In the genomic region with DNA sequence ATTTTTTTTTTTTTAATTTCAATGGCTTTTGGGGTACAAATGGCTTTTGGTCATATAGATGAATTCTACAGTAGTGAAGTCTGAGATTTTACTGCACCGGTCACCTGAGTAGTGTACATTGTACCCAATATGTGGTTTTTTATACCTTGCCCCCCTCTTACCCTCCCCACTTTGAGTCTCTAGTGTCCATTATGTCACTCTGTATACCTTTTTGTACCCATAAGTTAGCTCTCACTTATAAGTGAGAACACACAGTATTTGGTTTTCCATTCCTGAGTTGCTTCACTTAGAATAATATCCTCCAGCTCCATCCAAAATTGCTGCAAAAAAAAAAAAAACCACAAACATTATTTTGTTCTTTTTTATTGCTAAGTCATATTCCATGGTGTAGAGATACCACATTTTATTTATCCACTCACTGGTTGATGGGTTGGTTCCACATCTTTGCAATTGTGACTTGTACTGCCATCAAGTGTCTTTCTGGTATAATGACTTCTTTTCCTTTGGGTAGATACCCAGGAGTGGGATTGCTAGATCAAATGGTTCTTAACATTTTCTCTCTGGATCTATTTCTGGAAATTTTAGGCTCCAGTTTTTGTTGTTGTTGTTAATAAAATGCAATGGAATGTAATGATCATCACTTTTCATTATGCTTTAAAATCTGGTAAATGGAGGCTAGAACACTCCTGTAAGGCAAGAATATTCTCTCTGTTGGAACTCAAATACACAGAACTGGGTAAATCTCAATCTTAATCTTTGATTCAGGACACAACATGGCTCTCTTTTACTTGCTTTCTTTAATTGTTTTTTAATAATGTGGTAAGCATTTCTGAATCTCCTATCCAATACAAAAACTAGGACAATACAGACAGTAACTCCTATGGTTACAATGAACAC, we compare ENCODE assay signal across 8 cellular contexts. TPM values are rescaled to one million over a fixed set of nuclear protein-coding genes. Genes with fewer than 3 reads are reported as not detected.
DNase-seq lines count a peak whose midpoint lies in the region; ATAC-seq and TF ChIP-seq lines count a peak whose summit lies in the region.

No MANE protein-coding gene starts in this region.

- H3K27ac ChIP-seq in thoracic aorta: peak overlapping the region in 1 of 2 donors; percentile 5
- H3K27ac ChIP-seq in RWPE1: no peak overlapping the region

- H3K4me3 ChIP-seq in BE2C (ENCODE audit: low read depth, low read length) (no peak overlapping the region), fibroblast of pulmonary artery (replicated peaks; ENCODE audit: low read depth, low read length) (peak overlapping the region; percentile 96), thoracic aorta (peak overlapping the region; percentile 94)

- peaks cover 26% of the 10 kb centered on the region for H3K36me3 ChIP-seq in BE2C
- peaks cover 39% of the 10 kb centered on the region for H3K36me3 ChIP-seq in thoracic aorta

- ATAC-seq in thoracic aorta (ENCODE audit: insufficient number of reproducible peaks, low FRiP score, low read depth) (no peak), HG02938 (IDR thresholded peaks at IDR 0.05; ENCODE audit: unreplicated experiment) (no peak)

- DNase-seq in BE2C (no peak), GM20000 (ENCODE audit: low spot score) (no peak), SKM-1 (lab: John Stamatoyannopoulos, UW; ENCODE audit: unreplicated experiment) (peak; percentile 28), fibroblast of pulmonary artery (ENCODE audit: low read depth) (peak; percentile 72), thoracic aorta (ENCODE audit: low spot score) (no peak), DMS153 (lab: John Stamatoyannopoulos, UW) (no peak), RWPE1 (ENCODE audit: low spot score) (no peak)

- CTCF ChIA-PET in RWPE1 (lab: Yijun Ruan, JAX): no interaction called here

- H3K27me3 ChIP-seq in BE2C: no peaks in the 10 kb centered on the region
- no peaks in the 10 kb centered on the region for H3K27me3 ChIP-seq in thoracic aorta (replicated peaks; ENCODE audit: insufficient read depth)

- peak; percentile 34; the same call in 1 of the 2 replicates for TF ChIP-seq CTCF in BE2C (IDR thresholded peaks at IDR 0.05; ENCODE audit: low read depth, low read length)
- TF ChIP-seq CTCF in GM20000 (IDR thresholded peaks at IDR 0.05; ENCODE audit: extremely low read depth, missing control alignments): peak; percentile 15
- peak; percentile 8 for TF ChIP-seq CTCF in fibroblast of pulmonary artery (IDR thresholded peaks at IDR 0.05; ENCODE audit: low read length, missing control alignments)
- peak; percentile 13 for TF ChIP-seq CTCF in thoracic aorta (IDR thresholded peaks at IDR 0.05)
- TF ChIP-seq CTCF in RWPE1 (conservative IDR thresholded peaks at IDR 0.05; ENCODE audit: low read depth): no peak

- H3K4me1 ChIP-seq in BE2C: peaks cover 3% of the 10 kb centered on the region; the same call in 1 of the 2 replicates
- peaks cover 46 to 94% of the 10 kb centered on the region in 2 donors for H3K4me1 ChIP-seq in thoracic aorta (ENCODE audit: control insufficient read depth in 1 of 2, low read depth in 2 of 2)

- H3K9me3 ChIP-seq in BE2C (no peaks in the 10 kb centered on the region), thoracic aorta (no peaks in the 10 kb centered on the region)

- POLR2A ChIA-PET in RWPE1 (lab: Yijun Ruan, JAX; ENCODE audit: low non-redundant PET): no interaction called here

RNA-seq across cellular contexts. Expression of gene NEAT1, which starts 10.3 kb away (rescaled TPM):
- polyA plus RNA-seq in BE2C (2012; ENCODE audit: insufficient read depth, insufficient read length, low read depth): 301 TPM
- 1,000 to 10,000 TPM in 1 of 2 donors, 100 to 1,000 TPM in 1; 848 to 1,659 TPM for total RNA-seq in thoracic aorta

RNA-seq across cellular contexts. Expression of gene FRMD8, which starts 46.5 kb away (rescaled TPM):
- polyA plus RNA-seq in BE2C (2012; ENCODE audit: insufficient read depth, insufficient read length, low read depth): 12.5 TPM
- total RNA-seq in thoracic aorta: 10 to 100 TPM; 45.2 to 45.9 TPM

RNA-seq across cellular contexts. Expression of gene SLC25A45, which starts 50.5 kb away (rescaled TPM):
- polyA plus RNA-seq in BE2C (2012; ENCODE audit: insufficient read depth, insufficient read length, low read depth): 2.7 TPM
- total RNA-seq in thoracic aorta: 10 to 100 TPM; 19.0 to 26.7 TPM

Comparison
In these comparisons a context has a peak if more than half of its experiments do, and no peak if none do; other contexts are left out.
1. DNase-seq: peak in SKM-1 (single experiment) and fibroblast of pulmonary artery (single experiment); none in BE2C (single experiment), GM20000 (single experiment), thoracic aorta (single experiment), DMS153 (single experiment) and RWPE1 (single experiment).